In the genomic region with DNA sequence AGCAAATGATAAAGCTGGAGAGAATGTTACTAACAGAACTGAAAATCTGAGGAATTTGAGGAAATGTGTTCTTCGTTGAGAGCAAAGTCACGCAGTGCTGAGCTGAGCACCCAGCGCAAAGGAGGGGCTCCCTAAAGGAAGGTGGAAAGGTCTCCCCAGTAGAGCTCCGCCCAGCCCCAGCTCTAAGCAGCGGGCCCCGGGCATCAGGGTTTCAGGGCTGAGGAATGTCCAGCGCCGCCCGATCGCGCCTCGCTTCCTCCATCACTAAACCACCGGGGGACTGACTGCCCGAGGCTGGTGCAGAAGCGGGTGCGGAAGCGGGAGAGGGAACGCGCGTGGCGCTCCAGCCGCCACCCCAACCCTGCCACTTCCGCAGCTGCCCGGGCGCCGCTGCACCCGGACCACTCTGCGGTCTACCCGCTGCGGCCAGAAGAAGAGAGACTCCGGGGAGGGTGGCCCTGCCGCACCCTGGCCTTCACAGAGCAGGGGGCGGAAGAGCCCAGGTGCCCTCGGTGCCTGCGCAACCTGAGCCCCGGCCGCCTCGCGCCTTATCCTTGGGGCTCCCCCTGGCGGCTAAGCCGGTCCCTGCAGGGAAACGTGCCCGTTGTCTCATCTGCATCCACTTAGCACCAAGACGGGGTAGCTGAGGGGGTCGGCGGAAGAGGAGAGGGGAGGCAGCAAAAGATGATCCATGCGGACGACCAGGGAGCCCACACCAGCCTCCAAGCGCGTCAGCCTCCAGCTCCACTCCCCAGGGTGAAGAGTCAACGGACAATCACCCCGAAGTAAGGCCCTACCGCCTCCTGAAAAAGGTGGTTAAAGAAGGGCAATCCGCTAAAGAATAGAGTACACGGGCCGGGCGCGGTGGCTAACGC, we compare ENCODE assay signal across 8 cellular contexts. TPM values are rescaled to one million over a fixed set of nuclear protein-coding genes. Genes with fewer than 3 reads are reported as not detected.
DNase-seq lines count a peak whose midpoint lies in the region; ATAC-seq, FAIRE-seq and TF ChIP-seq lines count a peak whose summit lies in the region.

No MANE protein-coding gene starts in this region.

- CTCF ChIA-PET in SK-N-SH (lab: Yijun Ruan, JAX) = interaction anchor here (0.6 to 8.6 kb wide), 73 partner anchors 9 to 692 kb away, joined by 3 to 117 read pairs (median 5); partner anchors contain the start of genes ALOX15B, CHD3, CNTROB and GUCY2D

- TF ChIP-seq RAD21 in SK-N-SH (IDR thresholded peaks at IDR 0.05; ENCODE audit: low read length) = peak; percentile 59

- H3F3A ChIP-seq in SK-N-SH (replicated peaks; ENCODE audit: insufficient read depth) = peaks cover 7% of the 10 kb centered on the region

- peak overlapping the region; percentile 44 to 88 for H3K27ac Mint-ChIP-seq in activated naive CD4-positive, alpha-beta T cell treated with anti-CD3 and anti-CD28 coated beads, Interleukin-2, amount 50 U/mL, for 72 hours

- H3K27me3 ChIP-seq in SK-N-SH (ENCODE audit: insufficient read depth) = no peaks in the 10 kb centered on the region
- H3K27me3 ChIP-seq in pancreas = no peaks in the 10 kb centered on the region
- H3K27me3 ChIP-seq in tibial nerve = peaks cover 0 to 33% of the 10 kb centered on the region in 2 donors

- peaks cover 0 to 4% of the 10 kb centered on the region in 2 experiments; a peak in 1 of 4 replicates for H3K4me1 ChIP-seq in SK-N-SH (ENCODE audit: control insufficient read depth in 1 of 2, insufficient read depth in 2 of 2, low read depth in 1 of 2, low read length in 1 of 2)
- no peaks in the 10 kb centered on the region for H3K4me1 ChIP-seq in pancreas
- peaks cover 0 to 18% (median 5%) of the 10 kb centered on the region in 4 donors for H3K4me1 ChIP-seq in tibial nerve

- H3K27ac ChIP-seq in SK-N-SH (ENCODE audit: low read depth in 2 of 2, low read length in 1 of 2) (peak overlapping the region in 1 of 2 experiments; percentile 47; a peak in 1 of 4 replicates), pancreas (peak overlapping the region in 3 of 4 donors; percentile 14 to 77 (median 57)), tibial nerve (peak overlapping the region; percentile 11 to 63 (median 38))

- H3K9me3 Mint-ChIP-seq in activated naive CD4-positive, alpha-beta T cell treated with anti-CD3 and anti-CD28 coated beads, Interleukin-2, amount 50 U/mL, for 72 hours = no peaks in the 10 kb centered on the region

- no peaks in the 10 kb centered on the region for H3K9me3 ChIP-seq in SK-N-SH
- H3K9me3 ChIP-seq in pancreas = no peaks in the 10 kb centered on the region
- no peaks in the 10 kb centered on the region for H3K9me3 ChIP-seq in tibial nerve

- no peaks in the 10 kb centered on the region for H3K9me2 ChIP-seq in SK-N-SH

- POLR2A ChIA-PET in SK-N-SH (lab: Yijun Ruan, JAX) = interaction anchor here (0.6 to 0.7 kb wide), 2 partner anchors 58 to 68 kb away, joined by 3 read pairs; partner anchors contain the start of gene CNTROB

- TF ChIP-seq CTCF in SK-N-SH (IDR thresholded peaks at IDR 0.05) (peak; percentile 93), pancreas (IDR thresholded peaks at IDR 0.05) (peak; percentile 90 to 94 (median 92)), tibial nerve (IDR thresholded peaks at IDR 0.05) (peak; percentile 93 to 97 (median 96))

- intact Hi-C loops in Right ventricle myocardium superior (cut with DNase I) = loop anchor here (2.0 to 10.0 kb wide), 3 partner anchors 75 to 245 kb away; no protein-coding TSS in a partner anchor
- intact Hi-C loops in pancreas (cut with DNase I) = loop anchor here in 2 of 3 donors (5.0 to 10.0 kb wide), 4 partner anchors 78 to 248 kb away; no protein-coding TSS in a partner anchor

- peak overlapping the region; percentile 93 for H2AFZ ChIP-seq in SK-N-SH (ENCODE audit: low read depth)

- WGBS in SK-N-SH (ENCODE audit: low lambda C conversion rate) = 23% methylated on average over 27 of the region's 59 CpGs
- WGBS in pancreas, 2 donors = 3 to 4% methylated on average over 59 of the region's 59 CpGs
- 3 to 5% methylated on average over 49 to 59 of the region's 59 CpGs for WGBS in tibial nerve, 2 donors

- H3K9ac ChIP-seq in SK-N-SH = peak overlapping the region; percentile 37; the same call in 1 of the 2 replicates

- no peak for FAIRE-seq in pancreas (lab: Jason Lieb, UNC)

- H3K4me2 ChIP-seq in SK-N-SH = peak overlapping the region; percentile 96

- no peaks in the 10 kb centered on the region for H3K79me2 ChIP-seq in SK-N-SH (ENCODE audit: insufficient read depth)

- DNase-seq in DMS53 (lab: John Stamatoyannopoulos, UW) (peak; percentile 93), M059J (ENCODE audit: low read depth) (peak; percentile 62), SK-N-SH (peak; percentile 93), Right ventricle myocardium superior (peak; percentile 92), pancreas (peak; percentile 72 to 99 (median 87)), tibial nerve (ENCODE audit: low spot score in 2 of 2) (peak; percentile 86 to 96)
- DNase-seq in activated naive CD4-positive, alpha-beta T cell treated with anti-CD3 and anti-CD28 coated beads, Interleukin-2, amount 50 U/mL, for 72 hours (ENCODE audit: low spot score in 2 of 2) = peak; percentile 91 to 100

- ATAC-seq in GM21576 (IDR thresholded peaks at IDR 0.05; ENCODE audit: unreplicated experiment) (peak; percentile 75), Right ventricle myocardium superior (ENCODE audit: poor library complexity) (peak; percentile 91), pancreas (peak; percentile 87 to 96 (median 95))
- ATAC-seq in activated naive CD4-positive, alpha-beta T cell treated with anti-CD3 and anti-CD28 coated beads, Interleukin-2, amount 50 U/mL, for 72 hours = peak; percentile 89 to 91

- H3K36me3 ChIP-seq in SK-N-SH (replicated peaks in 1 of 2; ENCODE audit: control insufficient read depth in 1 of 2, insufficient read depth in 2 of 2, low read length in 1 of 2) (no peaks in the 10 kb centered on the region), pancreas (no peaks in the 10 kb centered on the region), tibial nerve (no peaks in the 10 kb centered on the region)

- no peak for TF ChIP-seq POLR2A in tibial nerve (IDR thresholded peaks at IDR 0.05)

- TF ChIP-seq EP300 in SK-N-SH (IDR thresholded peaks at IDR 0.05; ENCODE audit: borderline replicate concordance in 1 of 2, low read depth in 1 of 2, low read length in 1 of 2) (no peak; a peak in 1 of 4 replicates), tibial nerve (IDR thresholded peaks at IDR 0.05) (peak in 1 of 2 donors; percentile 27)

- H3K4me3 ChIP-seq in SK-N-SH (ENCODE audit: low read depth in 2 of 2, low read length in 1 of 2) (peak overlapping the region; percentile 57 to 72), pancreas (peak overlapping the region; percentile 33 to 61 (median 53)), tibial nerve (peak overlapping the region; percentile 52 to 64 (median 54))

- no peaks in the 10 kb centered on the region for H3K36me3 Mint-ChIP-seq in activated naive CD4-positive, alpha-beta T cell treated with anti-CD3 and anti-CD28 coated beads, Interleukin-2, amount 50 U/mL, for 72 hours

- H4K20me1 ChIP-seq in SK-N-SH (ENCODE audit: insufficient read depth) = no peaks in the 10 kb centered on the region

TF ChIP-seq in SK-N-SH, 30 proteins besides CTCF, POLR2A, EP300 and RAD21 (continues in another document):
- no peak for TF ChIP-seq FOXJ3 (CRISPR knock-in tag; IDR thresholded peaks at IDR 0.05)
- TF ChIP-seq MXI1 (IDR thresholded peaks at IDR 0.05; ENCODE audit: low read depth, low read length) = peak; percentile 65; the same call in 1 of the 2 replicates
- peak; percentile 37; the same call in 1 of the 2 replicates for TF ChIP-seq RCOR1 (IDR thresholded peaks at IDR 0.05; ENCODE audit: low read length)
- TF ChIP-seq NRF1 (IDR thresholded peaks at IDR 0.05; ENCODE audit: low read depth, low read length) = peak; percentile 52
- TF ChIP-seq POLR2AphosphoS5 (IDR thresholded peaks at IDR 0.05; ENCODE audit: low read depth, low read length) = no peak

RNA-seq across cellular contexts. Expression of gene GUCY2D, which starts 12.4 kb away (rescaled TPM):
- total RNA-seq in M059J (2014; rRNA removed; shearing (Covaris generic)) = not detected in 2 replicates
- not detected in 2 replicates for polyA plus RNA-seq in SK-N-SH (2012; rRNA removed)
- polyA plus RNA-seq in SK-N-SH (2012; cell fraction: cytosol; rRNA removed) = not detected in 2 replicates
- polyA plus RNA-seq in SK-N-SH (2012; cell fraction: nucleus; rRNA removed) = 0.01 and 0.07 TPM in 2 replicates
- total RNA-seq in activated naive CD4-positive, alpha-beta T cell treated with anti-CD3 and anti-CD28 coated beads, Interleukin-2, amount 50 U/mL, for 72 hours = under 1 TPM in 1 of 2 donors, not detected in 1; 0.19 TPM
- not detected for total RNA-seq in Right ventricle myocardium superior
- under 1 TPM in 4 of 6 donors, not detected in 2; 0.22 to 0.47 (median 0.28) TPM for total RNA-seq in pancreas
- polyA plus RNA-seq in pancreas = under 1 TPM; 0.02 to 0.04 TPM
- under 1 TPM in 1 of 4 donors, not detected in 3; 0.30 TPM for total RNA-seq in tibial nerve

RNA-seq across cellular contexts. Expression of gene ALOX15B, which starts 48.8 kb away (rescaled TPM):
- total RNA-seq in M059J (2014; rRNA removed; shearing (Covaris generic)) = not detected in 2 replicates
- polyA plus RNA-seq in SK-N-SH (2012; rRNA removed) = not detected in 2 replicates
- polyA plus RNA-seq in SK-N-SH (2012; cell fraction: cytosol; rRNA removed) = not detected in 2 replicates
- polyA plus RNA-seq in SK-N-SH (2012; cell fraction: nucleus; rRNA removed) = 0.01 TPM in 1 of 2 replicates, not detected in the other
- total RNA-seq in activated naive CD4-positive, alpha-beta T cell treated with anti-CD3 and anti-CD28 coated beads, Interleukin-2, amount 50 U/mL, for 72 hours = not detected
- total RNA-seq in Right ventricle myocardium superior = not detected
- 1 to 10 TPM in 1 of 6 donors, under 1 TPM in 4, not detected in 1; 0.09 to 4.7 (median 0.37) TPM for total RNA-seq in pancreas
- polyA plus RNA-seq in pancreas = under 1 TPM; 0.05 to 0.19 TPM
- 10 to 100 TPM in 2 of 4 donors, 1 to 10 TPM in 2; 3.8 to 22.8 (median 9.3) TPM for total RNA-seq in tibial nerve

RNA-seq across cellular contexts. Expression of gene CNTROB, which starts 58.0 kb away (rescaled TPM):
- 14.3 and 29.9 TPM in 2 replicates for total RNA-seq in M059J (2014; rRNA removed; shearing (Covaris generic))
- polyA plus RNA-seq in SK-N-SH (2012; rRNA removed) = 26.3 and 27.4 TPM in 2 replicates
- 13.4 and 18.4 TPM in 2 replicates for polyA plus RNA-seq in SK-N-SH (2012; cell fraction: cytosol; rRNA removed)
- polyA plus RNA-seq in SK-N-SH (2012; cell fraction: nucleus; rRNA removed) = 98.5 and 103 TPM in 2 replicates
- 100 to 1,000 TPM in 1 of 2 donors, 10 to 100 TPM in 1; 73.3 to 147 TPM for total RNA-seq in activated naive CD4-positive, alpha-beta T cell treated with anti-CD3 and anti-CD28 coated beads, Interleukin-2, amount 50 U/mL, for 72 hours
- 8.8 TPM for total RNA-seq in Right ventricle myocardium superior
- total RNA-seq in pancreas = 10 to 100 TPM in 2 of 6 donors, 1 to 10 TPM in 4; 5.8 to 17.9 (median 8.5) TPM
- 10 to 100 TPM; 30.8 to 46.1 TPM for polyA plus RNA-seq in pancreas
- 10 to 100 TPM; 22.4 to 38.0 (median 28.0) TPM for total RNA-seq in tibial nerve

RNA-seq across cellular contexts. Expression of gene TRAPPC1, which starts 58.3 kb away (rescaled TPM):
- total RNA-seq in M059J (2014; rRNA removed; shearing (Covaris generic)) = 58.1 and 61.8 TPM in 2 replicates
- 390 and 555 TPM in 2 replicates for polyA plus RNA-seq in SK-N-SH (2012; rRNA removed)
- 477 and 538 TPM in 2 replicates for polyA plus RNA-seq in SK-N-SH (2012; cell fraction: cytosol; rRNA removed)
- 138 and 181 TPM in 2 replicates for polyA plus RNA-seq in SK-N-SH (2012; cell fraction: nucleus; rRNA removed)
- 100 to 1,000 TPM; 190 to 195 TPM for total RNA-seq in activated naive CD4-positive, alpha-beta T cell treated with anti-CD3 and anti-CD28 coated beads, Interleukin-2, amount 50 U/mL, for 72 hours
- 110 TPM for total RNA-seq in Right ventricle myocardium superior
- 10 to 100 TPM; 27.3 to 67.1 (median 39.2) TPM for total RNA-seq in pancreas
- polyA plus RNA-seq in pancreas = 10 to 100 TPM; 56.0 to 66.0 TPM
- 10 to 100 TPM; 24.1 to 39.3 (median 36.8) TPM for total RNA-seq in tibial nerve
